ENCODE assay signal across 29 cellular contexts in genomic region chr11:25769287-25769686, GRCh38.
A peak's percentile ranks its signal among the peaks of the same experiment; 100 is the strongest.
DNase-seq lines count a peak whose midpoint lies in the region; ATAC-seq, FAIRE-seq and TF ChIP-seq lines count a peak whose summit lies in the region.
"Had no signal": no experiment of that assay in that cellular context is flagged by ENCODE, and none has a peak within 500 bp of the region (broad histone marks: within the 10 kb centered on the region; RNA-seq: fewer than 3 reads in every experiment).

No MANE protein-coding gene starts in this region.

- in situ Hi-C loops in GM23248 (cut with MboI), result no loop called here

- H3K27me3 ChIP-seq in GM23248 (replicated peaks; ENCODE audit: insufficient read depth), result no peaks in the 10 kb centered on the region
- H3K27me3 ChIP-seq in fibroblast of lung (ENCODE audit: control insufficient read depth, insufficient read depth, low read length), result no peaks in the 10 kb centered on the region
- H3K27me3 ChIP-seq: ascending aorta, esophagus muscularis mucosa, gastrocnemius medialis, hepatocyte, SJCRH30, suprapubic skin had no signal

- ATAC-seq in left ventricle myocardium superior, result no peak
- ATAC-seq in mucosa of descending colon, result no peak
- ATAC-seq: activated T-cell treated with anti-CD3 and anti-CD28 coated beads, Interleukin-2, amount 50 U/mL, for 4 hours; gastrocnemius medialis; pancreas had no signal

- H3K27ac ChIP-seq in GM23248 (no peak overlapping the region), VCaP (peak overlapping the region; percentile 96), fibroblast of lung (ENCODE audit: insufficient read depth, low read length) (no peak overlapping the region)
- H3K27ac ChIP-seq: ascending aorta, esophagus muscularis mucosa, gastrocnemius medialis, hepatocyte, pancreas, SJCRH30, suprapubic skin had no signal

- H3K4me3 ChIP-seq in GM23248 (no peak overlapping the region), fibroblast of lung (replicated peaks in 1 of 4; ENCODE audit: control extremely low read depth in 1 of 4, insufficient read depth in 1 of 4, low read depth in 3 of 4, low read length in 4 of 4) (no peak overlapping the region), retinal pigment epithelial cell (ENCODE audit: low read length) (no peak overlapping the region), mucosa of descending colon (no peak overlapping the region)
- H3K4me3 ChIP-seq: ascending aorta, esophagus muscularis mucosa, gastrocnemius medialis, hepatocyte, pancreas, SJCRH30, suprapubic skin had no signal

- peak; percentile 5 for DNase-seq in GM23248
- peak; percentile 7 to 67 for DNase-seq in fibroblast of lung (ENCODE audit: low read depth in 2 of 2)
- peak; percentile 29 for DNase-seq in retinal pigment epithelial cell (ENCODE audit: low read depth)
- no peak for DNase-seq in left ventricle myocardium superior
- no peak for DNase-seq in mucosa of descending colon
- DNase-seq in D721Med (ENCODE audit: insufficient read length, low spot score), result no peak
- DNase-seq: ACHN; activated B cell treated with CpG ODN at 0.5 μM for 24 hours; activated gamma-delta T cell; activated naive CD8-positive, alpha-beta T cell treated with anti-CD3 and anti-CD28 coated beads for 36 hours; activated T-cell treated with anti-CD3 and anti-CD28 coated beads, Interleukin-2, amount 50 U/mL, for 4 hours; dermis blood vessel endothelial cell; endodermal cell; gastrocnemius medialis; IMR-90; NCI-H446; NCI-H774; pancreas; retina; SJCRH30; stimulated activated CD4-positive, alpha-beta T cell treated with anti-CD3 and anti-CD28 coated beads, Interleukin-1b, Interleukin-23, amount 100 ng/mL, for 48 hours; stimulated activated naive CD4-positive, alpha-beta T cell treated with Interleukin-2 at 50 U/mL for 16 hours; T1000 had no signal

- H2AFZ ChIP-seq in GM23248, result no peak overlapping the region
- no peak overlapping the region for H2AFZ ChIP-seq in fibroblast of lung (ENCODE audit: low read length)
- H2AFZ ChIP-seq: hepatocyte had no signal

- H3K9me3 ChIP-seq in GM23248 (ENCODE audit: low read depth) (no peaks in the 10 kb centered on the region), fibroblast of lung (ENCODE audit: control insufficient read depth, insufficient read depth, low read depth, low read length) (no peaks in the 10 kb centered on the region), mucosa of descending colon (no peaks in the 10 kb centered on the region)
- H3K9me3 ChIP-seq: ascending aorta, esophagus muscularis mucosa, gastrocnemius medialis, pancreas, SJCRH30, suprapubic skin had no signal

- H3K4me2 ChIP-seq in GM23248 (ENCODE audit: unreplicated experiment), result no peak overlapping the region
- no peak overlapping the region for H3K4me2 ChIP-seq in fibroblast of lung (ENCODE audit: extremely low read depth, insufficient read depth, low read length)
- H3K4me2 ChIP-seq: hepatocyte had no signal

- H3K79me2 ChIP-seq in GM23248 (ENCODE audit: insufficient read depth) (no peaks in the 10 kb centered on the region), fibroblast of lung (ENCODE audit: control insufficient read depth, insufficient read depth, low read length) (no peaks in the 10 kb centered on the region)
- H3K79me2 ChIP-seq: hepatocyte had no signal

- intact Hi-C loops in left ventricle myocardium superior (cut with micrococcal nuclease) (no loop called here), mucosa of descending colon (cut with DNase I, micrococcal nuclease) (no loop called here)

- H3K9me2 ChIP-seq in GM23248 (ENCODE audit: insufficient read depth), result no peaks in the 10 kb centered on the region

- H3F3A ChIP-seq in GM23248 (ENCODE audit: insufficient read depth), result no peaks in the 10 kb centered on the region

- FAIRE-seq in D721Med (lab: Jason Lieb, UNC), result no peak
- FAIRE-seq: G401.6, pancreas had no signal

- H4K20me1 ChIP-seq in GM23248 (ENCODE audit: insufficient read depth), result no peaks in the 10 kb centered on the region
- no peaks in the 10 kb centered on the region for H4K20me1 ChIP-seq in fibroblast of lung (ENCODE audit: control insufficient read depth, extremely low read depth, insufficient read depth, low read length)

- H3K9ac ChIP-seq in GM23248 (no peak overlapping the region), fibroblast of lung (ENCODE audit: insufficient read depth, low read length) (no peak overlapping the region)

- TF ChIP-seq CTCF in VCaP (conservative IDR thresholded peaks at IDR 0.05), result no peak
- no peak for TF ChIP-seq CTCF in fibroblast of lung (conservative IDR thresholded peaks at IDR 0.05 in 1 of 2, IDR thresholded peaks at IDR 0.05 in 1 of 2; ENCODE audit: low read depth in 1 of 2, low read length in 2 of 2)
- TF ChIP-seq CTCF in retinal pigment epithelial cell (conservative IDR thresholded peaks at IDR 0.05; ENCODE audit: low read depth, low read length), result no peak
- TF ChIP-seq CTCF in mucosa of descending colon (IDR thresholded peaks at IDR 0.05), result no peak
- no peak for TF ChIP-seq CTCF in D721Med (IDR thresholded peaks at IDR 0.05; ENCODE audit: insufficient read depth, missing control alignments)

- WGBS in GM23248 (ENCODE audit: low coverage in 1 of 2, low lambda C conversion rate in 2 of 2, missing lambda C conversion rate in 2 of 2), 2 experiments, result 21 to 28% methylated on average over 3 of the region's 3 CpGs

- H3K4me1 ChIP-seq in GM23248 (ENCODE audit: insufficient read depth) (no peaks in the 10 kb centered on the region), fibroblast of lung (ENCODE audit: control insufficient read depth, extremely low read depth, insufficient read depth, low read length) (no peaks in the 10 kb centered on the region), mucosa of descending colon (ENCODE audit: low read depth) (no peaks in the 10 kb centered on the region)
- H3K4me1 ChIP-seq: ascending aorta, esophagus muscularis mucosa, gastrocnemius medialis, pancreas, SJCRH30, suprapubic skin had no signal

- H3K36me3 ChIP-seq in GM23248 (ENCODE audit: low read depth), result no peaks in the 10 kb centered on the region
- no peaks in the 10 kb centered on the region for H3K36me3 ChIP-seq in fibroblast of lung (ENCODE audit: control insufficient read depth, insufficient read depth, low read length)
- H3K36me3 ChIP-seq in mucosa of descending colon (ENCODE audit: low read depth), result no peaks in the 10 kb centered on the region
- H3K36me3 ChIP-seq: ascending aorta, esophagus muscularis mucosa, gastrocnemius medialis, pancreas, SJCRH30, suprapubic skin had no signal

Comparison
In these comparisons a context has a peak if more than half of its experiments do, and no peak if none do; other contexts are left out.
1. DNase-seq: peak in GM23248 (single experiment), fibroblast of lung (2 of 2) and retinal pigment epithelial cell (single experiment); none in left ventricle myocardium superior (single experiment), mucosa of descending colon (0 of 3) and D721Med (single experiment).